In genomic region chr10:35126530-35127288, GRCh38 we compare ENCODE assay signal across 8 cellular contexts. TPM values are rescaled to one million over a fixed set of nuclear protein-coding genes. Genes with fewer than 3 reads are reported as not detected.
DNase-seq lines count a peak whose midpoint lies in the region; TF ChIP-seq lines count a peak whose summit lies in the region.

CREM (plus strand) TSS chr10:35126846; CDS start chr10:35137836, 10,990 bp downstream.

- H3K27ac Mint-ChIP-seq in neural progenitor cell = peak within 1 kb of the TSS; percentile 96

- H3K4me2 ChIP-seq in MM.1S (ENCODE audit: low read depth, low read length) = peak within 1 kb of the TSS; percentile 73
- H3K4me2 ChIP-seq in neural progenitor cell = peak within 1 kb of the TSS; percentile 78

- H3K36me3 Mint-ChIP-seq in neural progenitor cell = peaks cover 5% of the 10 kb centered on the region

- H3K4me1 ChIP-seq in MM.1S (ENCODE audit: low read length) (peaks cover 12% of the 10 kb centered on the region), neural progenitor cell (peaks cover 4% of the 10 kb centered on the region)

- H3K9me2 ChIP-seq in MM.1S (replicated peaks; ENCODE audit: insufficient read depth, low read length) = no peaks in the 10 kb centered on the region

- no peaks in the 10 kb centered on the region for H3K36me3 ChIP-seq in MM.1S (replicated peaks; ENCODE audit: insufficient read depth, low read length)
- H3K36me3 ChIP-seq in neural progenitor cell = peaks cover 3% of the 10 kb centered on the region

- H3K4me3 ChIP-seq in MM.1S (ENCODE audit: low read length) = peak within 1 kb of the TSS; percentile 96
- H3K4me3 ChIP-seq in foreskin fibroblast (ENCODE audit: low read depth in 1 of 2, low read length in 2 of 2) = peak within 1 kb of the TSS; percentile 91 to 93
- H3K4me3 ChIP-seq in neural progenitor cell = peak within 1 kb of the TSS; percentile 79

- H3K27ac ChIP-seq in MM.1S (ENCODE audit: low read length) (peak within 1 kb of the TSS; percentile 97), neural progenitor cell (peak within 1 kb of the TSS; percentile 98)

- TF ChIP-seq CTCF in MM.1S (IDR thresholded peaks at IDR 0.05; ENCODE audit: low read length) = peak; percentile 71
- peak; percentile 62 for TF ChIP-seq CTCF in foreskin fibroblast (IDR thresholded peaks at IDR 0.05; ENCODE audit: low read depth, low read length)
- peak; percentile 96 for TF ChIP-seq CTCF in neural progenitor cell (IDR thresholded peaks at IDR 0.05)

- H3K79me2 ChIP-seq in MM.1S (ENCODE audit: low read length) (peaks cover 12% of the 10 kb centered on the region), neural progenitor cell (ENCODE audit: low read depth) (peaks cover 41% of the 10 kb centered on the region)

- peak within 1 kb of the TSS; percentile 99 for H3K9ac ChIP-seq in MM.1S (ENCODE audit: low read length)
- H3K9ac ChIP-seq in neural progenitor cell = peak within 1 kb of the TSS; percentile 88

- no peaks in the 10 kb centered on the region for H3K9me3 Mint-ChIP-seq in neural progenitor cell

- H3F3A ChIP-seq in MM.1S (ENCODE audit: insufficient read depth, low read length) (peaks cover 9% of the 10 kb centered on the region), neural progenitor cell (ENCODE audit: low read depth) (peaks cover 15% of the 10 kb centered on the region)

- DNase-seq in GF-D8 (lab: John Stamatoyannopoulos, UW) (peak; percentile 89), HCEC 1CT (peak; percentile 97), MM.1S (peak; percentile 96), SIG-M5 (lab: John Stamatoyannopoulos, UW) (peak; percentile 63), activated gamma-delta T cell treated with Interleukin-2 at 50 U/mL for 16 hours (peak; percentile 100), foreskin fibroblast (peak; percentile 93 to 98), neural progenitor cell (ENCODE audit: low spot score) (peak; percentile 99), stromal cell of bone marrow (ENCODE audit: low read depth) (peak; percentile 91)

- peaks cover 23% of the 10 kb centered on the region for H3K4me1 Mint-ChIP-seq in neural progenitor cell

- peak within 1 kb of the TSS; percentile 64 for H2AFZ ChIP-seq in MM.1S (ENCODE audit: low read length)
- peak within 1 kb of the TSS; percentile 82 for H2AFZ ChIP-seq in neural progenitor cell (replicated peaks)

- peak within 1 kb of the TSS; percentile 92 for H3K4me3 Mint-ChIP-seq in neural progenitor cell

- H3K27me3 ChIP-seq in MM.1S (replicated peaks; ENCODE audit: insufficient read depth, low read length) (no peaks in the 10 kb centered on the region), neural progenitor cell (no peaks in the 10 kb centered on the region)

- H3K9me3 ChIP-seq in MM.1S (replicated peaks; ENCODE audit: insufficient read depth, low read length) = no peaks in the 10 kb centered on the region
- H3K9me3 ChIP-seq in neural progenitor cell (ENCODE audit: low read depth) = no peaks in the 10 kb centered on the region

- peaks cover 3% of the 10 kb centered on the region for H3K27me3 Mint-ChIP-seq in neural progenitor cell (ENCODE audit: insufficient read depth, low read depth)

- H4K20me1 ChIP-seq in MM.1S (ENCODE audit: insufficient read depth, low read length) (no peaks in the 10 kb centered on the region), neural progenitor cell (ENCODE audit: low read depth) (no peaks in the 10 kb centered on the region)

RNA-seq across cellular contexts. Expression of gene CREM, which starts in this region (rescaled TPM):
- 61.2 and 74.2 TPM in 2 replicates for total RNA-seq in neural progenitor cell (ENCODE audit: low replicate concordance)

Comparison
In these comparisons a context has a peak if more than half of its experiments do, and no peak if none do; other contexts are left out.
1. Peak in every context shown above with its lines: DNase-seq, H3K4me3 ChIP-seq and H3K27ac ChIP-seq.